ENCODE assay signal across 11 cellular contexts in the genomic region with DNA sequence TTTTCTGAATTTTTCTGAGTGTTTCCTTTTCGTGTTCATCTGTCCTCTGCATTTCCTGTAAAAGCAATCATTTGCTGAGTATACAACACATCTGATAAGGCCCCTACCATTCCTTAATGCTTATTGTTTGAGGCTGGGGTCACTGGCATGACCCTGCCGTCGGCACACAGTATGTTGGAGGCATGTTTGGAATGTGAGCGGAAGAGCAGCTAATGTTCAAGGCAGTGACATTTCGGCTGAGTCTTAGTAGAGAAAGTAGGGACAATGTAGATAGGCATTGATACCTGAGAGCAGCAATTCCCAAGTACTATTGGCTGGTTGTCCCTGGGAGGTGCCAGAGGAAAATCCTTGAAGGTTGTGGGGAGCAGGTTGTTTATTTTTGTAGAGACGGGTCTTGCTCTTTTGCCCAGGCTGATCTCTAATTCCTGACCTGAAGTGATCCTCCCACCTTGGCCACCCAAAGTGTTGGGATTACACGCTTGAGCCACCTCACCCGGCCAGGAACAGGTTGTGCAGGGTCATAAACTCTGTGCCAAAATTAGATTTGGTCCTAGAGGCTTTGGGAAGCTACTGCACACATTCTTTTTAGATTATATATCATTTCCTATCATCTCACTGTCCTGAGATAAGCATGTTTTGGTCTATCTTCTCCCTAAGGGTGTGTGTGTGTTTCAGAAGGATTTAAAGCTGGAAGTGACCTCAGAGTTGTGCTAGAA. TPM values are rescaled to one million over a fixed set of nuclear protein-coding genes. Genes with fewer than 3 reads are reported as not detected.
DNase-seq lines count a peak whose midpoint lies in the region; ATAC-seq, FAIRE-seq and TF ChIP-seq lines count a peak whose summit lies in the region.
"Had no signal": no experiment of that assay in that cellular context is flagged by ENCODE, and none has a peak within 500 bp of the region (broad histone marks: within the 10 kb centered on the region; RNA-seq: fewer than 3 reads in every experiment).

No MANE protein-coding gene starts in this region.

- H3K9me3 ChIP-seq in K562 (replicated peaks; ENCODE audit: control insufficient read depth, insufficient read depth, low read depth, low read length): no peaks in the 10 kb centered on the region
- H3K9me3 ChIP-seq in iPS-15b (ENCODE audit: control insufficient read depth, insufficient read depth, low read length): no peaks in the 10 kb centered on the region
- no peaks in the 10 kb centered on the region for H3K9me3 ChIP-seq in gastrocnemius medialis
- H3K9me3 ChIP-seq: A549, neutrophil had no signal

- TF ChIP-seq CTCF in K562 (IDR thresholded peaks at IDR 0.05 in 2 of 3, conservative IDR thresholded peaks at IDR 0.05 in 1 of 3; ENCODE audit: insufficient read depth in 2 of 3, low read depth in 1 of 3, low read length in 3 of 3) (peak in 1 of 3 experiments; percentile 3; a peak in 1 of 6 replicates), gastrocnemius medialis (IDR thresholded peaks at IDR 0.05 in 4 of 5, conservative IDR thresholded peaks at IDR 0.05 in 1 of 5) (peak in 1 of 5 experiments; percentile 12)

- CTCF ChIA-PET in K562 (lab: Yijun Ruan, JAX; ENCODE audit: low intra/inter-chr PET ratio): no interaction called here

- TF ChIP-seq EP300 in K562 (IDR thresholded peaks at IDR 0.05; ENCODE audit: low read length): no peak

- peak; percentile 3 for DNase-seq in DMS53 (lab: John Stamatoyannopoulos, UW)
- no peak for DNase-seq in DMS53 treated with DMSO at 0.1 percent for 48 hours (lab: John Stamatoyannopoulos, UW; ENCODE audit: unreplicated experiment)
- no peak for DNase-seq in K562 (ENCODE audit: extremely low read depth in 1 of 4, low spot score in 3 of 4)
- DNase-seq in gastrocnemius medialis: peak in 1 of 2 donors; percentile 53
- no peak for DNase-seq in NCI-H1930 (lab: John Stamatoyannopoulos, UW)
- no peak for DNase-seq in T1000 (lab: John Stamatoyannopoulos, UW)
- DNase-seq: OCI-M1 had no signal

- intact Hi-C loops in K562 (cut with micrococcal nuclease) (no loop called here), gastrocnemius medialis (cut with DNase I; ENCODE audit: low total_unique reads) (no loop called here)

- no peak overlapping the region for H3K4me2 ChIP-seq in K562 (ENCODE audit: insufficient read depth, low read length)
- H3K4me2 ChIP-seq: A549 had no signal

- H3K79me2 ChIP-seq in K562 (ENCODE audit: control insufficient read depth, insufficient read depth, low read length): peaks cover 58% of the 10 kb centered on the region

- TF ChIP-seq RAD21 in K562 (CRISPR knock-in tag; conservative IDR thresholded peaks at IDR 0.05 in 1 of 2, IDR thresholded peaks at IDR 0.05 in 1 of 2): no peak

- H2AFZ ChIP-seq in K562 (ENCODE audit: low read depth, low read length): no peak overlapping the region

- no peaks in the 10 kb centered on the region for H3K27me3 ChIP-seq in K562 (ENCODE audit: control insufficient read depth in 2 of 2, insufficient read depth in 2 of 2, low read length in 2 of 2)
- H3K27me3 ChIP-seq in iPS-15b (ENCODE audit: control insufficient read depth, insufficient read depth, low read length): no peaks in the 10 kb centered on the region
- no peaks in the 10 kb centered on the region for H3K27me3 ChIP-seq in gastrocnemius medialis
- H3K27me3 ChIP-seq: neutrophil had no signal

- H3K36me3 ChIP-seq in K562 (ENCODE audit: control insufficient read depth, insufficient read depth, low read length) (peaks cover 41% of the 10 kb centered on the region), iPS-15b (ENCODE audit: control insufficient read depth, insufficient read depth, low read length) (peaks cover 9% of the 10 kb centered on the region), gastrocnemius medialis (peaks cover 0 to 27% of the 10 kb centered on the region in 2 donors)

- H3K9ac ChIP-seq in K562 (ENCODE audit: insufficient read depth in 1 of 2, low read depth in 2 of 2, low read length in 2 of 2) (no peak overlapping the region), iPS-15b (ENCODE audit: low read depth, low read length) (peak overlapping the region; percentile 3)

- in situ Hi-C loops in K562 (cut with MboI): no loop called here
- in situ Hi-C loops in gastrocnemius medialis (cut with MboI; ENCODE audit: low sequenced_read_pairs in 4 of 4): no loop called here

- ATAC-seq in K562: peak; percentile 36
- peak in 1 of 2 donors; percentile 76 for ATAC-seq in gastrocnemius medialis
- ATAC-seq in GM19328 (IDR thresholded peaks at IDR 0.05; ENCODE audit: unreplicated experiment): no peak
- ATAC-seq: A549 had no signal

- 52% methylated on average over 8 of the region's 8 CpGs for WGBS in K562 (ENCODE audit: insufficient coverage, low coverage, missing lambda C conversion rate)

- peaks cover 28% of the 10 kb centered on the region; the same call in 1 of the 2 replicates for H4K20me1 ChIP-seq in K562 (replicated peaks; ENCODE audit: control insufficient read depth, insufficient read depth, low read length)

- H3K4me3 ChIP-seq in K562: no peak overlapping the region
- no peak overlapping the region for H3K4me3 ChIP-seq in iPS-15b (ENCODE audit: low read depth, low read length)
- H3K4me3 ChIP-seq in gastrocnemius medialis: no peak overlapping the region
- H3K4me3 ChIP-seq: A549 had no signal

- peak; percentile 37 for FAIRE-seq in K562 (lab: Jason Lieb, UNC)
- FAIRE-seq: A549 had no signal

- POLR2A ChIA-PET in K562 (lab: Yijun Ruan, JAX): interaction anchor here (0.6 to 0.9 kb wide), 4 partner anchors 13 to 709 kb away, joined by 3 to 4 read pairs (median 4); partner anchors contain the start of gene PTPN23

- BruUV-seq in K562 (replicated peaks; lab: Mats Ljungman, UMichigan): no TSS peak

- H3K27ac ChIP-seq in K562 (ENCODE audit: extremely low read depth, low read depth, low read length): no peak overlapping the region
- peak overlapping the region; percentile 32 to 78 (median 73) for H3K27ac ChIP-seq in gastrocnemius medialis
- H3K27ac ChIP-seq: A549, neutrophil had no signal

- H3K9me1 ChIP-seq in K562 (ENCODE audit: control insufficient read depth, insufficient read depth, low read length): peaks cover 13% of the 10 kb centered on the region

- no peak for TF ChIP-seq POLR2A in K562 (conservative IDR thresholded peaks at IDR 0.05)
- no peak for TF ChIP-seq POLR2A in gastrocnemius medialis (IDR thresholded peaks at IDR 0.05)

- H3K4me1 ChIP-seq in K562 (replicated peaks in 1 of 2; ENCODE audit: control insufficient read depth in 2 of 2, insufficient read depth in 2 of 2, low read length in 2 of 2) (peaks cover 6 to 21% of the 10 kb centered on the region in 2 experiments; a peak in 4 of 5 replicates), iPS-15b (ENCODE audit: control insufficient read depth, insufficient read depth, low read length) (no peaks in the 10 kb centered on the region), gastrocnemius medialis (peaks cover 34 to 36% of the 10 kb centered on the region in 2 donors)
- H3K4me1 ChIP-seq: A549 had no signal

TF ChIP-seq in K562, 482 proteins besides CTCF, POLR2A, EP300 and RAD21 (continues in another document):
- TF ChIP-seq ZZZ3 (IDR thresholded peaks at IDR 0.05): no peak
- no peak for TF ChIP-seq ZNF696 (CRISPR knock-in tag; conservative IDR thresholded peaks at IDR 0.05)
- no peak for TF ChIP-seq MTF1 (CRISPR knock-in tag; IDR thresholded peaks at IDR 0.05; ENCODE audit: borderline replicate concordance)
- TF ChIP-seq ZNF165 (CRISPR knock-in tag; IDR thresholded peaks at IDR 0.05; ENCODE audit: borderline replicate concordance): no peak
- TF ChIP-seq, protein P1, sequence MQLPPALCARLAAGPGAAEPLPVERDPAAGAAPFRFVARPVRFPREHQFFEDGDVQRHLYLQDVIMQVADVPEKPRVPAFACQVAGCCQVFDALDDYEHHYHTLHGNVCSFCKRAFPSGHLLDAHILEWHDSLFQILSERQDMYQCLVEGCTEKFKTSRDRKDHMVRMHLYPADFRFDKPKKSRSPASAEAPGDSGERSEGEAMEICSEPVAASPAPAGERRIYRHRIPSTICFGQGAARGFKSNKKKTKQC (CRISPR knock-in tag; IDR thresholded peaks at IDR 0.05): no peak
- TF ChIP-seq, protein P2, sequence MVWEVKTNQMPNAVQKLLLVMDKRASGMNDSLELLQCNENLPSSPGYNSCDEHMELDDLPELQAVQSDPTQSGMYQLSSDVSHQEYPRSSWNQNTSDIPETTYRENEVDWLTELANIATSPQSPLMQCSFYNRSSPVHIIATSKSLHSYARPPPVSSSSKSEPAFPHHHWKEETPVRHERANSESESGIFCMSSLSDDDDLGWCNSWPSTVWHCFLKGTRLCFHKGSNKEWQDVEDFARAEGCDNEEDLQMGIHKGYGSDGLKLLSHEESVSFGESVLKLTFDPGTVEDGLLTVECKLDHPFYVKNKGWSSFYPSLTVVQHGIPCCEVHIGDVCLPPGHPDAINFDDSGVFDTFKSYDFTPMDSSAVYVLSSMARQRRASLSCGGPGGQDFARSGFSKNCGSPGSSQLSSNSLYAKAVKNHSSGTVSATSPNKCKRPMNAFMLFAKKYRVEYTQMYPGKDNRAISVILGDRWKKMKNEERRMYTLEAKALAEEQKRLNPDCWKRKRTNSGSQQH (CRISPR knock-in tag; IDR thresholded peaks at IDR 0.05): no peak
- TF ChIP-seq ZNF436 (CRISPR knock-in tag; IDR thresholded peaks at IDR 0.05): no peak
- no peak for TF ChIP-seq POLR3G (IDR thresholded peaks at IDR 0.05; ENCODE audit: extremely low read depth, insufficient read length, insufficient replicate concordance)
- TF ChIP-seq SMARCC2 (IDR thresholded peaks at IDR 0.05; ENCODE audit: low read depth): no peak
- no peak for TF ChIP-seq ZSCAN32 (CRISPR knock-in tag; IDR thresholded peaks at IDR 0.05)
- peak; percentile 23; the same call in 1 of the 2 replicates for TF ChIP-seq TAL1 (IDR thresholded peaks at IDR 0.05)

RNA-seq across cellular contexts. Expression of gene PTPN23, which starts 13.5 kb away (rescaled TPM):
- total RNA-seq in K562 (2011; cell fraction: chromatin; rRNA removed; ENCODE audit: low replicate concordance): 45.6 and 123 TPM in 2 replicates
- 60.9 and 70.8 TPM in 2 replicates for total RNA-seq in K562 (2011; cell fraction: nucleolus; rRNA removed)
- total RNA-seq in K562 (2011; cell fraction: nucleoplasm; rRNA removed): 45.3 and 53.0 TPM in 2 replicates
- 7.2 and 10.1 TPM in 2 replicates for total RNA-seq in K562 (2014; rRNA removed)
- 5.2 and 6.3 TPM in 2 replicates for total RNA-seq in K562 (2014; rRNA removed; fragmentation: Illumina TruSeq; extraction: Trizol)
- 7.3 and 8.7 TPM in 2 replicates for total RNA-seq in K562 (2015; rRNA removed; fragmentation: Illumina TruSeq; extraction: Trizol)
- 51.4 and 58.7 TPM in 2 replicates for total RNA-seq in K562 (2021)
- 1.7 and 4.6 TPM in 2 replicates for polyA plus RNA-seq in K562 (2011; rRNA removed)
- 1.2 and 1.9 TPM in 2 replicates for polyA plus RNA-seq in K562 (2011; cell fraction: cytosol; rRNA removed)
- polyA plus RNA-seq in K562 (2011; cell fraction: nucleus; rRNA removed): 25.3 and 29.3 TPM in 2 replicates
- 29.0 and 50.5 TPM in 2 replicates for polyA plus RNA-seq in K562 (2012)
- 14.1 and 24.0 TPM in 2 replicates for polyA plus RNA-seq in K562 (2014; fragmentation: Illumina TruSeq; extraction: Trizol)
- polyA plus RNA-seq in K562 (2014; fragmentation: Nextera tagmentation; extraction: Ambion mirVana): under 1 TPM; 0.41 to 0.93 TPM
- 11.4 and 20.2 TPM in 2 replicates for polyA plus RNA-seq in K562 (2014; rRNA removed)
- 5.0 and 9.1 TPM in 2 replicates for polyA minus RNA-seq in K562 (2011; rRNA and poly(A)+ RNA removed)
- 16.0 and 22.8 TPM in 2 replicates for polyA minus RNA-seq in K562 (2011; cell fraction: cytosol; rRNA and poly(A)+ RNA removed)
- polyA minus RNA-seq in K562 (2011; cell fraction: nucleus; rRNA and poly(A)+ RNA removed): 21.3 and 29.9 TPM in 2 replicates
- 10 to 100 TPM; 10.5 to 37.3 (median 23.7) TPM for total RNA-seq in gastrocnemius medialis
